Comparison of ENCODE assay signal across 8 cellular contexts in genomic region chr22:42539236-42539771, GRCh38. TPM values are rescaled to one million over a fixed set of nuclear protein-coding genes. Genes with fewer than 3 reads are reported as not detected.
DNase-seq lines count a peak whose midpoint lies in the region; ATAC-seq and TF ChIP-seq lines count a peak whose summit lies in the region.
"Not testable (repeated sequence)": the region's sequence is repeated elsewhere in the genome, so short reads cannot be mapped to it uniquely, and the experiment has no call there.

No MANE protein-coding gene starts in this region.

- not testable (repeated sequence) for H3K27ac Mint-ChIP-seq in T-cell; stimulated activated naive CD8-positive, alpha-beta T cell treated with anti-CD3 and anti-CD28 coated beads, Interleukin-15, amount 100 ng/mL, for 72 hours

- not testable (repeated sequence) for H3K9me3 ChIP-seq in lower lobe of right lung

- H3K4me1 Mint-ChIP-seq in T-cell: peaks cover 0 to 19% (median 6%) of the 10 kb centered on the region in 3 donors
- peaks cover 14% of the 10 kb centered on the region for H3K4me1 Mint-ChIP-seq in stimulated activated naive CD8-positive, alpha-beta T cell treated with anti-CD3 and anti-CD28 coated beads, Interleukin-15, amount 100 ng/mL, for 72 hours

- H3K4me1 ChIP-seq in lower lobe of right lung: not testable (repeated sequence)

- not testable (repeated sequence) for H3K4me3 Mint-ChIP-seq in T-cell; stimulated activated naive CD8-positive, alpha-beta T cell treated with anti-CD3 and anti-CD28 coated beads, Interleukin-15, amount 100 ng/mL, for 72 hours

- H3K36me3 Mint-ChIP-seq in T-cell: not testable (repeated sequence)

- H3K36me3 ChIP-seq in lower lobe of right lung: not testable (repeated sequence)

- ATAC-seq in GM19395 (IDR thresholded peaks at IDR 0.05; ENCODE audit: unreplicated experiment) (peak; percentile 43), HG03432 (IDR thresholded peaks at IDR 0.05; ENCODE audit: unreplicated experiment) (peak; percentile 43), T-cell (replicated peaks in 1 of 4) (peak; percentile 40 to 68 (median 55)), lower lobe of right lung (peak; percentile 83 to 90)
- peak; percentile 69 for ATAC-seq in stimulated activated naive CD8-positive, alpha-beta T cell treated with anti-CD3 and anti-CD28 coated beads, Interleukin-15, amount 100 ng/mL, for 72 hours

- not testable (repeated sequence) for TF ChIP-seq CTCF in fibroblast of pulmonary artery (IDR thresholded peaks at IDR 0.05; ENCODE audit: low read length, missing control alignments); lower lobe of right lung (IDR thresholded peaks at IDR 0.05)

- not testable (repeated sequence) for H3K27me3 Mint-ChIP-seq in T-cell; stimulated activated naive CD8-positive, alpha-beta T cell treated with anti-CD3 and anti-CD28 coated beads, Interleukin-15, amount 100 ng/mL, for 72 hours

- POLR2A ChIA-PET in T-cell (lab: Charles Lee): interaction anchor here in 1 of 2 donors (0.7 kb wide), 1 partner anchor 1640 kb away, joined by 21 read pairs; no protein-coding TSS in a partner anchor

- not testable (repeated sequence) for H3K27ac ChIP-seq in lower lobe of right lung

- not testable (repeated sequence) for H3K27me3 ChIP-seq in lower lobe of right lung (ENCODE audit: low read depth)

- intact Hi-C loops in lower lobe of right lung (cut with DNase I): not testable (repeated sequence)

- not testable (repeated sequence) for H3K4me3 ChIP-seq in fibroblast of pulmonary artery (replicated peaks; ENCODE audit: low read depth, low read length); lower lobe of right lung

- peak; percentile 17 for DNase-seq in CD1c-positive myeloid dendritic cell (ENCODE audit: extremely low spot score)
- not testable (repeated sequence) for DNase-seq in T-cell; lower lobe of right lung; stimulated activated naive CD8-positive, alpha-beta T cell treated with anti-CD3 and anti-CD28 coated beads, Interleukin-15, amount 100 ng/mL, for 72 hours
- DNase-seq in amniotic epithelial cell (ENCODE audit: low read depth): peak; percentile 95
- DNase-seq in fibroblast of pulmonary artery (ENCODE audit: low read depth): peak; percentile 81

- CTCF ChIA-PET in T-cell (lab: Charles Lee): not testable (repeated sequence)

- H3K9me3 Mint-ChIP-seq in T-cell; stimulated activated naive CD8-positive, alpha-beta T cell treated with anti-CD3 and anti-CD28 coated beads, Interleukin-15, amount 100 ng/mL, for 72 hours: not testable (repeated sequence)

RNA-seq across cellular contexts. Expression of gene SERHL2, which starts 14.5 kb away (rescaled TPM):
- 1 to 10 TPM in 3 of 5 donors, under 1 TPM in 2; 0.70 to 1.6 (median 1.0) TPM for total RNA-seq in T-cell
- total RNA-seq in lower lobe of right lung: 1.6 TPM

RNA-seq across cellular contexts. Expression of gene RRP7A, which starts 19.7 kb away (rescaled TPM):
- total RNA-seq in T-cell (10 to 100 TPM; 51.2 to 84.9 (median 54.4) TPM), lower lobe of right lung (34.4 TPM)
